ENCODE assay signal across 8 cellular contexts in genomic region chr22:20777420-20778177, GRCh38. TPM values are rescaled to one million over a fixed set of nuclear protein-coding genes. Genes with fewer than 3 reads are reported as not detected.
DNase-seq lines count a peak whose midpoint lies in the region; ATAC-seq, FAIRE-seq and TF ChIP-seq lines count a peak whose summit lies in the region.

No MANE protein-coding gene starts in this region.

- no peak for TF ChIP-seq CTCF in A673 (conservative IDR thresholded peaks at IDR 0.05; ENCODE audit: low read depth, low read length)
- TF ChIP-seq CTCF in WERI-Rb-1 (IDR thresholded peaks at IDR 0.05; ENCODE audit: low read depth, low read length) = no peak

- H3K9me3 ChIP-seq in A673 (ENCODE audit: low read depth, low read length, poor library complexity, severe bottlenecking) (no peaks in the 10 kb centered on the region), WERI-Rb-1 (ENCODE audit: severe bottlenecking) (no peaks in the 10 kb centered on the region), SJCRH30 (replicated peaks) (no peaks in the 10 kb centered on the region)

- H3K4me1 ChIP-seq in A673 (ENCODE audit: insufficient read depth, low read length, poor library complexity, severe bottlenecking) = no peaks in the 10 kb centered on the region
- H3K4me1 ChIP-seq in SJCRH30 = no peaks in the 10 kb centered on the region

- intact Hi-C loops in A673 (cut with micrococcal nuclease; ENCODE audit: unreplicated experiment) = no loop called here

- POLR2A ChIA-PET in A673 (lab: Charles Lee; ENCODE audit: low non-redundant PET) = no interaction called here

- peak; percentile 61 for DNase-seq in A673 (ENCODE audit: low spot score)
- peak; percentile 19 for DNase-seq in HTR-8/SVneo (ENCODE audit: insufficient read length, low spot score)
- DNase-seq in WERI-Rb-1 = peak; percentile 35
- DNase-seq in iris pigment epithelial cell (ENCODE audit: low read depth) = peak; percentile 95
- DNase-seq in SJCRH30 = no peak
- no peak for DNase-seq in stimulated activated CD4-positive, alpha-beta T cell treated with anti-CD3 and anti-CD28 coated beads, Interleukin-4, amount 100 ng/mL, for 4 hours

- H3K27me3 ChIP-seq in A673 (replicated peaks; ENCODE audit: insufficient read depth, low read depth, low read length, poor library complexity) (no peaks in the 10 kb centered on the region), WERI-Rb-1 (ENCODE audit: insufficient read depth, low read depth, severe bottlenecking) (no peaks in the 10 kb centered on the region), SJCRH30 (no peaks in the 10 kb centered on the region)

- CTCF ChIA-PET in A673 (lab: Charles Lee) = no interaction called here

- BruUV-seq in A673 (replicated peaks; lab: Mats Ljungman, UMichigan) = no TSS peak

- no peak for ATAC-seq in HG02840 (IDR thresholded peaks at IDR 0.05; ENCODE audit: low FRiP score, unreplicated experiment)
- ATAC-seq in HG03457 (IDR thresholded peaks at IDR 0.05; ENCODE audit: unreplicated experiment) = no peak

- no peak for FAIRE-seq in HTR-8/SVneo (lab: Jason Lieb, UNC)

- H3K4me3 ChIP-seq in A673 (ENCODE audit: low read depth, low read length, poor library complexity, severe bottlenecking) = no peak overlapping the region
- no peak overlapping the region for H3K4me3 ChIP-seq in WERI-Rb-1 (ENCODE audit: low read depth, low read length)
- H3K4me3 ChIP-seq in SJCRH30 = no peak overlapping the region

- H3K36me3 ChIP-seq in A673 (ENCODE audit: insufficient read depth, low read length, poor library complexity, severe bottlenecking) = no peaks in the 10 kb centered on the region
- peaks cover 9% of the 10 kb centered on the region; the same call in 1 of the 2 replicates for H3K36me3 ChIP-seq in WERI-Rb-1
- H3K36me3 ChIP-seq in SJCRH30 = no peaks in the 10 kb centered on the region; the same call in 1 of the 2 replicates

- H3K27ac ChIP-seq in A673 (ENCODE audit: low read depth, low read length, poor library complexity, severe bottlenecking) = no peak overlapping the region
- H3K27ac ChIP-seq in WERI-Rb-1 = peak overlapping the region; percentile 45
- H3K27ac ChIP-seq in SJCRH30 = no peak overlapping the region

RNA-seq across cellular contexts. Expression of gene SERPIND1, which starts 3.7 kb away (rescaled TPM):
- 0.15 and 0.19 TPM in 2 replicates for total RNA-seq in A673 (2021)
- 0.04 TPM in 1 of 2 replicates, not detected in the other for total RNA-seq in SJCRH30 (2014; rRNA removed; shearing (Covaris generic))

Comparison
In these comparisons a context has a peak if more than half of its experiments do, and no peak if none do; other contexts are left out.
1. DNase-seq: peak in A673 (single experiment), HTR-8/SVneo (single experiment), WERI-Rb-1 (single experiment) and iris pigment epithelial cell (single experiment); none in SJCRH30 (0 of 2) and stimulated activated CD4-positive, alpha-beta T cell treated with anti-CD3 and anti-CD28 coated beads, Interleukin-4, amount 100 ng/mL, for 4 hours (0 of 2).